9 cellular contexts compared by ENCODE assay signal in genomic region chr9:134738869-134739659, GRCh38.
DNase-seq lines count a peak whose midpoint lies in the region; ATAC-seq, FAIRE-seq and TF ChIP-seq lines count a peak whose summit lies in the region.
"Had no signal": no experiment of that assay in that cellular context is flagged by ENCODE, and none has a peak within 500 bp of the region (broad histone marks: within the 10 kb centered on the region; RNA-seq: fewer than 3 reads in every experiment).

No MANE protein-coding gene starts in this region.

- 3% methylated on average over 31 of the region's 31 CpGs for WGBS in K562 (ENCODE audit: insufficient coverage, low coverage, missing lambda C conversion rate)

- no peak for ATAC-seq in CD4-positive, alpha-beta T cell (ENCODE audit: poor library complexity)
- ATAC-seq in K562 (peak; percentile 86), HG03432 (IDR thresholded peaks at IDR 0.05; ENCODE audit: unreplicated experiment) (no peak), GM21447 (IDR thresholded peaks at IDR 0.05; ENCODE audit: unreplicated experiment) (no peak)

- H3K9me1 ChIP-seq in K562 (ENCODE audit: control insufficient read depth, insufficient read depth, low read length) = no peaks in the 10 kb centered on the region

- no peaks in the 10 kb centered on the region for H3K27me3 ChIP-seq in CD4-positive, alpha-beta T cell (ENCODE audit: control insufficient read depth, insufficient read depth, low read length)
- peaks cover 0 to 22% of the 10 kb centered on the region in 2 experiments; a peak in 2 of 5 replicates for H3K27me3 ChIP-seq in K562 (ENCODE audit: control insufficient read depth in 2 of 2, insufficient read depth in 2 of 2, low read length in 2 of 2)

- no peaks in the 10 kb centered on the region for H3K79me2 ChIP-seq in K562 (ENCODE audit: control insufficient read depth, insufficient read depth, low read length)

- H3K4me1 ChIP-seq in HEK293 (ENCODE audit: control insufficient read depth, insufficient read depth, low read length) (0 out of 2 replicates have a peak, but pooled peaks cover 2% of the 10 kb centered on the region), K562 (replicated peaks in 1 of 2; ENCODE audit: control insufficient read depth in 2 of 2, insufficient read depth in 2 of 2, low read length in 2 of 2) (no peaks in the 10 kb centered on the region)

- POLR2A ChIA-PET in CD4-positive, alpha-beta T cell (lab: Charles Lee) = no interaction called here
- POLR2A ChIA-PET in HEK293 (lab: Yijun Ruan, JAX) (interaction anchor here (1.5 kb wide), 1 partner anchor 32 kb away, joined by 6 read pairs; no protein-coding TSS in a partner anchor), K562 (lab: Yijun Ruan, JAX) (interaction anchor here (0.6 to 0.7 kb wide), 2 partner anchors 32 to 72 kb away, joined by 3 read pairs; no protein-coding TSS in a partner anchor)

- intact Hi-C loops in CD4-positive, alpha-beta T cell (cut with DNase I, micrococcal nuclease) = loop anchor here in 1 of 2 experiments (5.0 kb wide), 1 partner anchor 567 kb away; no protein-coding TSS in a partner anchor
- intact Hi-C loops in K562 (cut with micrococcal nuclease) = loop anchor here (2.0 kb wide), 2 partner anchors 40 to 290 kb away; no protein-coding TSS in a partner anchor

- CTCF ChIA-PET in CD4-positive, alpha-beta T cell (lab: Charles Lee) = interaction anchor here (0.8 kb wide), 1 partner anchor 289 kb away, joined by 4 read pairs; no protein-coding TSS in a partner anchor
- CTCF ChIA-PET in HEK293 (lab: Yijun Ruan, JAX) (interaction anchor here (0.6 to 10.2 kb wide), 16 partner anchors 9 to 423 kb away, joined by 3 to 64 read pairs (median 5); no protein-coding TSS in a partner anchor), K562 (lab: Yijun Ruan, JAX; ENCODE audit: low intra/inter-chr PET ratio) (interaction anchor here (3.0 kb wide), 1 partner anchor 290 kb away, joined by 11 read pairs; no protein-coding TSS in a partner anchor)

- BruUV-seq in K562 (replicated peaks; lab: Mats Ljungman, UMichigan) = no TSS peak

- H3K4me1 Mint-ChIP-seq in CD4-positive, alpha-beta T cell (ENCODE audit: low read depth) = no peaks in the 10 kb centered on the region

- no peak overlapping the region for H3K9ac ChIP-seq in K562 (ENCODE audit: insufficient read depth in 1 of 2, low read depth in 2 of 2, low read length in 2 of 2)

- H2AFZ ChIP-seq in K562 (ENCODE audit: low read depth, low read length) = no peak overlapping the region

- H3K4me2 ChIP-seq in K562 (ENCODE audit: insufficient read depth, low read length) = no peak overlapping the region

- DNase-seq in CD4-positive, alpha-beta T cell = peak in 8 of 10 experiments; percentile 6 to 56 (median 16)
- DNase-seq in SK-N-DZ (ENCODE audit: low spot score) (peak; percentile 38), K562 (ENCODE audit: extremely low read depth in 1 of 4, low spot score in 3 of 4) (peak; percentile 53 to 76 (median 68)), inferior parietal cortex (ENCODE audit: extremely low spot score) (peak; percentile 80)
- DNase-seq in stimulated activated CD4-positive, alpha-beta T cell treated with anti-CD3 and anti-CD28 coated beads, Interleukin-1b, Interleukin-23, amount 100 ng/mL, for 4 hours (ENCODE audit: low read depth in 2 of 2) = peak; percentile 16 to 42

- no peak overlapping the region for H3K4me3 ChIP-seq in HEK293 (ENCODE audit: low read depth, low read length)
- H3K4me3 ChIP-seq in K562 = no peak overlapping the region
- H3K4me3 ChIP-seq: skin epidermis had no signal

- no peaks in the 10 kb centered on the region for H3K9me3 ChIP-seq in CD4-positive, alpha-beta T cell (ENCODE audit: control insufficient read depth, low read length)
- H3K9me3 ChIP-seq in HEK293 (ENCODE audit: control insufficient read depth, insufficient read depth, low read depth, low read length) (no peaks in the 10 kb centered on the region), K562 (replicated peaks; ENCODE audit: control insufficient read depth, insufficient read depth, low read depth, low read length) (no peaks in the 10 kb centered on the region)

- no peaks in the 10 kb centered on the region for H3K36me3 Mint-ChIP-seq in CD4-positive, alpha-beta T cell (ENCODE audit: low read depth)

- TF ChIP-seq POLR2A in K562 (conservative IDR thresholded peaks at IDR 0.05) = no peak

- H3K4me3 Mint-ChIP-seq in CD4-positive, alpha-beta T cell = no peak overlapping the region

- TF ChIP-seq CTCF in CD4-positive, alpha-beta T cell (IDR thresholded peaks at IDR 0.05) = peak; percentile 62
- TF ChIP-seq CTCF in HEK293 (tag by site-specific recombination; IDR thresholded peaks at IDR 0.05) (peak; percentile 89), K562 (IDR thresholded peaks at IDR 0.05 in 2 of 3, conservative IDR thresholded peaks at IDR 0.05 in 1 of 3; ENCODE audit: insufficient read depth in 2 of 3, low read depth in 1 of 3, low read length in 3 of 3) (peak; percentile 72 to 73 (median 73))

- H3K27me3 Mint-ChIP-seq in CD4-positive, alpha-beta T cell = peaks cover 16% of the 10 kb centered on the region

- peak; percentile 26 to 70 for TF ChIP-seq RAD21 in K562 (CRISPR knock-in tag; conservative IDR thresholded peaks at IDR 0.05 in 1 of 2, IDR thresholded peaks at IDR 0.05 in 1 of 2)

- FAIRE-seq in K562 (lab: Jason Lieb, UNC) = no peak

- no peak for TF ChIP-seq EP300 in K562 (IDR thresholded peaks at IDR 0.05; ENCODE audit: low read length)

- in situ Hi-C loops in K562 (cut with MboI) = no loop called here

- H3K27ac ChIP-seq in CD4-positive, alpha-beta T cell (ENCODE audit: low read depth, low read length) = no peak overlapping the region
- H3K27ac ChIP-seq in HEK293 (ENCODE audit: extremely low read depth, low read depth, low read length) (no peak overlapping the region), K562 (ENCODE audit: extremely low read depth, low read depth, low read length) (no peak overlapping the region)

- no peaks in the 10 kb centered on the region for H4K20me1 ChIP-seq in K562 (replicated peaks; ENCODE audit: control insufficient read depth, insufficient read depth, low read length)

- no peaks in the 10 kb centered on the region for H3K36me3 ChIP-seq in HEK293 (ENCODE audit: control insufficient read depth in 2 of 2, insufficient read depth in 1 of 2, low read length in 2 of 2)
- no peaks in the 10 kb centered on the region for H3K36me3 ChIP-seq in K562 (ENCODE audit: control insufficient read depth, insufficient read depth, low read length)

- no peaks in the 10 kb centered on the region for H3K9me3 Mint-ChIP-seq in CD4-positive, alpha-beta T cell

- H3K27ac Mint-ChIP-seq in CD4-positive, alpha-beta T cell = no peak overlapping the region

TF ChIP-seq in HEK293, 187 proteins besides CTCF, POLR2A, EP300 and RAD21 (continues in another document):
- TF ChIP-seq GLIS1 (tag by site-specific recombination; IDR thresholded peaks at IDR 0.05) (peak; percentile 48), ZNF423 (tag by site-specific recombination; IDR thresholded peaks at IDR 0.05) (no peak), ZNF785 (tag by site-specific recombination; IDR thresholded peaks at IDR 0.05) (no peak)

TF ChIP-seq in K562, 482 proteins besides CTCF, POLR2A, EP300 and RAD21:
- TF ChIP-seq DEAF1 (CRISPR knock-in tag; IDR thresholded peaks at IDR 0.05) = peak; percentile 18; the same call in 1 of the 2 replicates
- TF ChIP-seq PTRF (tag; IDR thresholded peaks at IDR 0.05) = no peak
- TF ChIP-seq E4F1 (CRISPR knock-in tag; IDR thresholded peaks at IDR 0.05; ENCODE audit: borderline replicate concordance) = no peak
- TF ChIP-seq PHF8 (IDR thresholded peaks at IDR 0.05; ENCODE audit: borderline replicate concordance, low read length) = no peak
- peak; percentile 8; the same call in 1 of the 2 replicates for TF ChIP-seq STAG1 (CRISPR knock-in tag; IDR thresholded peaks at IDR 0.05; ENCODE audit: borderline replicate concordance)
- TF ChIP-seq SMC3 (conservative IDR thresholded peaks at IDR 0.05; ENCODE audit: insufficient read depth, low read depth, low read length) = peak; percentile 63
- no peak for TF ChIP-seq PPARD (CRISPR knock-in tag; IDR thresholded peaks at IDR 0.05)

Comparison
In these comparisons a context has a peak if more than half of its experiments do, and no peak if none do; other contexts are left out.
1. DNase-seq: peak in every context shown above with its lines; median percentile 80 in inferior parietal cortex; 68 in K562; 38 in SK-N-DZ; 29 in stimulated activated CD4-positive, alpha-beta T cell treated with anti-CD3 and anti-CD28 coated beads, Interleukin-1b, Interleukin-23, amount 100 ng/mL, for 4 hours; 16 in CD4-positive, alpha-beta T cell.